ENCODE assay signal across 8 cellular contexts in the genomic region with DNA sequence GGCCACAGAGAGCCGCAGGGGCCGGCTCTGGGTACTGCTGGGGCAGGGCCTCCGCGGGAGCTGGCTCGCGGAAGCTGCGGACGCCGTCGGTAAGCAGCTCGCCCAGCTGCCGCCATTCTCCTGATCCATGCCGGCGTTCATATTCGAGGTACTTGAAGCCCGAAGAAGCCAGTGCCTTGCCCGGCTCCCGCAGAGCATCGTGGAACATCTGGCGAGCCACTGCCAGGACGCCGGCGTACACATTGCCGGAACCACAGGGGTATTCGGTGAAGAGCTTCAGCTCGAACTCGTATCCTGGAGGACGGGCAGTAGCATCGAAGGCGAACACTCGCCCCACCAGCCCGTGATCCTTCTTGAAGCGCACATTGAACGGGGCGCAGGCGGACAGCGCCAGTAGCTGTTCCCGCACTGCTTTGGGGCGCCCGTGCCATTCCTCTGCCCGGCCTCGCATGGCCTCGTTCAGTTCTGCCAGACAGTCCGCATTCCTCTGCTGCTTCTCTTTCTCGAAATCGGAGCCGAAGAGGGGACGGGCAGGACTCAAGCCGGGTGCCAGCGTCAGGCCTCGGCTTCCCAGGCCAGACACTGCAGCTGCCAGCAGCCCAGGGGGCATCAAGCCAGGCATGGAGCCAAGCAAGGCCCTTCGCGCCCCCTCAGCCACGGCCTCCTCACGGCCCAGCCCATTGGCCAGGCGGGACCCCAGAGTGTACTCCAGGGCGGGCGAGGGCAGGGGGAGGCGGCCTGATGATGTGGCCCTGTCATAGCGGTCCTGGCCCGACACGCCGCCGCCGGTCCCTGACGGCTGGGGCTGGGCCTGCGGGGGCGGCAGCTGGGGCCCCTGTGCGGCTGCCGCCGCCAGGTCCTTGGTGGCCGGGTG. TPM values are rescaled to one million over a fixed set of nuclear protein-coding genes. Genes with fewer than 3 reads are reported as not detected.
DNase-seq lines count a peak whose midpoint lies in the region; ATAC-seq and TF ChIP-seq lines count a peak whose summit lies in the region.

No MANE protein-coding gene starts in this region.

- intact Hi-C loops in activated CD4-positive, alpha-beta T cell treated with anti-CD3 and anti-CD28 coated beads, Interleukin-2, amount 10 ng/mL, durations not matched to agents 24 days and 14 days (cut with micrococcal nuclease) = loop anchor here (10.0 kb wide), 1 partner anchor 460 kb away; the partner anchor contains the start of gene PPP5C

- peak overlapping the region; percentile 89 for H3K4me3 Mint-ChIP-seq in activated CD4-positive, alpha-beta T cell treated with anti-CD3 and anti-CD28 coated beads, Interleukin-2, amount 10 ng/mL, durations not matched to agents 24 days and 14 days

- peak overlapping the region; percentile 83 for H3K4me2 ChIP-seq in MM.1S (ENCODE audit: low read depth, low read length)

- no peaks in the 10 kb centered on the region for H3K9me2 ChIP-seq in MM.1S (replicated peaks; ENCODE audit: insufficient read depth, low read length)

- H3K9me3 ChIP-seq in MM.1S (replicated peaks; ENCODE audit: insufficient read depth, low read length) (no peaks in the 10 kb centered on the region), muscle layer of colon (ENCODE audit: low read length) (no peaks in the 10 kb centered on the region)

- H3K27me3 ChIP-seq in MM.1S (replicated peaks; ENCODE audit: insufficient read depth, low read length) (no peaks in the 10 kb centered on the region), muscle layer of colon (ENCODE audit: control insufficient read depth in 1 of 2, insufficient read depth in 2 of 2, low read length in 2 of 2) (no peaks in the 10 kb centered on the region)

- peaks cover 24% of the 10 kb centered on the region for H3K4me1 ChIP-seq in MM.1S (ENCODE audit: low read length)
- peaks cover 33% of the 10 kb centered on the region for H3K4me1 ChIP-seq in muscle layer of colon (ENCODE audit: insufficient read depth, low read length)

- peaks cover 25% of the 10 kb centered on the region for H3K4me1 Mint-ChIP-seq in activated CD4-positive, alpha-beta T cell treated with anti-CD3 and anti-CD28 coated beads, Interleukin-2, amount 10 ng/mL, durations not matched to agents 24 days and 14 days

- H3K36me3 Mint-ChIP-seq in activated CD4-positive, alpha-beta T cell treated with anti-CD3 and anti-CD28 coated beads, Interleukin-2, amount 10 ng/mL, durations not matched to agents 24 days and 14 days (ENCODE audit: low read depth) = peaks cover 7% of the 10 kb centered on the region

- H3K27ac ChIP-seq in MM.1S (ENCODE audit: low read length) (peak overlapping the region; percentile 50; the same call in 1 of the 2 replicates), caudate nucleus (ENCODE audit: low read depth, low read length) (peak overlapping the region; percentile 95), muscle layer of colon (ENCODE audit: low read depth, low read length) (peak overlapping the region; percentile 89)

- peak; percentile 69 for DNase-seq in activated CD4-positive, alpha-beta T cell treated with anti-CD3 and anti-CD28 coated beads, Interleukin-2, amount 10 ng/mL, durations not matched to agents 24 days and 14 days
- no peak for DNase-seq in activated CD4-positive, alpha-beta T cell treated with anti-CD3 and anti-CD28 coated beads for 4 hours
- DNase-seq in MM.1S (no peak), caudate nucleus (lab: John Stamatoyannopoulos, UW) (peak in 2 of 61 donors; percentile 26 to 32), ureter (ENCODE audit: low spot score) (no peak)
- DNase-seq in stimulated activated CD4-positive, alpha-beta T cell treated with anti-CD3 and anti-CD28 coated beads, Interleukin-1b, Interleukin-23, amount 100 ng/mL, for 48 hours = no peak

- H3K36me3 ChIP-seq in MM.1S (replicated peaks; ENCODE audit: insufficient read depth, low read length) = no peaks in the 10 kb centered on the region
- no peaks in the 10 kb centered on the region for H3K36me3 ChIP-seq in muscle layer of colon (ENCODE audit: insufficient read depth, low read length)

- H3K9ac ChIP-seq in MM.1S (ENCODE audit: low read length) (peak overlapping the region; percentile 77; the same call in 1 of the 2 replicates), muscle layer of colon (ENCODE audit: low read length) (no peak overlapping the region)

- H3K9me3 Mint-ChIP-seq in activated CD4-positive, alpha-beta T cell treated with anti-CD3 and anti-CD28 coated beads, Interleukin-2, amount 10 ng/mL, durations not matched to agents 24 days and 14 days = no peaks in the 10 kb centered on the region

- no peak overlapping the region for H3K27ac Mint-ChIP-seq in activated CD4-positive, alpha-beta T cell treated with anti-CD3 and anti-CD28 coated beads, Interleukin-2, amount 10 ng/mL, durations not matched to agents 24 days and 14 days

- no peak overlapping the region for H2AFZ ChIP-seq in MM.1S (ENCODE audit: low read length)

- no peak for ATAC-seq in HG03097 (IDR thresholded peaks at IDR 0.05; ENCODE audit: low FRiP score, unreplicated experiment)

- H4K20me1 ChIP-seq in MM.1S (ENCODE audit: insufficient read depth, low read length) = no peaks in the 10 kb centered on the region

- no peaks in the 10 kb centered on the region for H3K27me3 Mint-ChIP-seq in activated CD4-positive, alpha-beta T cell treated with anti-CD3 and anti-CD28 coated beads, Interleukin-2, amount 10 ng/mL, durations not matched to agents 24 days and 14 days

- peaks cover 17% of the 10 kb centered on the region for H3K79me2 ChIP-seq in MM.1S (ENCODE audit: low read length)

- no peak for TF ChIP-seq CTCF in MM.1S (IDR thresholded peaks at IDR 0.05; ENCODE audit: low read length)

- H3F3A ChIP-seq in MM.1S (ENCODE audit: insufficient read depth, low read length) = peaks cover 5% of the 10 kb centered on the region

- H3K4me3 ChIP-seq in MM.1S (ENCODE audit: low read length) = peak overlapping the region; percentile 83
- peak overlapping the region; percentile 77 to 84 for H3K4me3 ChIP-seq in muscle layer of colon (ENCODE audit: low read depth in 1 of 2, low read length in 2 of 2)

RNA-seq across cellular contexts. Expression of gene IRF2BP1, which starts 1.0 kb away (rescaled TPM):
- total RNA-seq in activated CD4-positive, alpha-beta T cell treated with anti-CD3 and anti-CD28 coated beads, Interleukin-2, amount 10 ng/mL, durations not matched to agents 24 days and 14 days = 18.5 and 18.9 TPM in 2 replicates
- 22.0 TPM for total RNA-seq in ureter

RNA-seq across cellular contexts. Expression of gene MYPOP, which starts 17.5 kb away (rescaled TPM):
- total RNA-seq in activated CD4-positive, alpha-beta T cell treated with anti-CD3 and anti-CD28 coated beads, Interleukin-2, amount 10 ng/mL, durations not matched to agents 24 days and 14 days = 5.5 and 5.9 TPM in 2 replicates
- total RNA-seq in ureter = 5.5 TPM

RNA-seq across cellular contexts. Expression of gene FOXA3, which starts 20.8 kb away (rescaled TPM):
- total RNA-seq in activated CD4-positive, alpha-beta T cell treated with anti-CD3 and anti-CD28 coated beads, Interleukin-2, amount 10 ng/mL, durations not matched to agents 24 days and 14 days = 0.23 TPM in 1 of 2 replicates, not detected in the other
- not detected for total RNA-seq in ureter

RNA-seq across cellular contexts. Expression of gene SYMPK, which starts 22.0 kb away (rescaled TPM):
- total RNA-seq in activated CD4-positive, alpha-beta T cell treated with anti-CD3 and anti-CD28 coated beads, Interleukin-2, amount 10 ng/mL, durations not matched to agents 24 days and 14 days = 124 and 131 TPM in 2 replicates
- total RNA-seq in ureter = 81.1 TPM

RNA-seq across cellular contexts. Expression of gene NANOS2, which starts 29.7 kb away (rescaled TPM):
- not detected in 2 replicates for total RNA-seq in activated CD4-positive, alpha-beta T cell treated with anti-CD3 and anti-CD28 coated beads, Interleukin-2, amount 10 ng/mL, durations not matched to agents 24 days and 14 days
- not detected for total RNA-seq in ureter
